Comparison of ENCODE assay signal across 24 cellular contexts in genomic region chr16:84579936-84580335, GRCh38. TPM values are rescaled to one million over a fixed set of nuclear protein-coding genes. Genes with fewer than 3 reads are reported as not detected.
DNase-seq lines count a peak whose midpoint lies in the region; ATAC-seq and TF ChIP-seq lines count a peak whose summit lies in the region.
"Had no signal": no experiment of that assay in that cellular context is flagged by ENCODE, and none has a peak within 500 bp of the region (broad histone marks: within the 10 kb centered on the region; RNA-seq: fewer than 3 reads in every experiment).

No MANE protein-coding gene starts in this region.

- peaks cover 82% of the 10 kb centered on the region for H3K36me3 Mint-ChIP-seq in activated T-cell treated with anti-CD3 and anti-CD28 coated beads, Interleukin-2, amount 50 U/mL, for 24 hours (ENCODE audit: low read depth)
- H3K36me3 Mint-ChIP-seq in activated T-cell treated with anti-CD3 and anti-CD28 coated beads, Interleukin-2, amount 50 U/mL, for 72 hours (ENCODE audit: insufficient read depth in 2 of 2): peaks cover 0 to 10% of the 10 kb centered on the region in 2 donors
- H3K36me3 Mint-ChIP-seq in activated T-helper 17 cell treated with anti-CD3 and anti-CD28 coated beads, Interleukin-2, amount 50 U/mL, for 72 hours (ENCODE audit: low read depth): peaks cover 53% of the 10 kb centered on the region
- H3K36me3 Mint-ChIP-seq in naive B cell: peaks cover 0 to 3% of the 10 kb centered on the region in 2 donors
- peaks cover 0 to 28% (median 0%) of the 10 kb centered on the region in 5 donors for H3K36me3 Mint-ChIP-seq in naive thymus-derived CD4-positive, alpha-beta T cell
- H3K36me3 Mint-ChIP-seq: activated naive CD4-positive, alpha-beta T cell treated with anti-CD3 and anti-CD28 coated beads, Interleukin-2, amount 50 U/mL, for 24 hours had no signal

- H3K36me3 ChIP-seq in OCI-LY7 (ENCODE audit: insufficient read depth, low read length): peaks cover 78% of the 10 kb centered on the region
- H3K36me3 ChIP-seq in naive thymus-derived CD4-positive, alpha-beta T cell (ENCODE audit: control insufficient read depth in 2 of 3, insufficient read depth in 3 of 3, low read length in 3 of 3): peaks cover 0 to 29% (median 6%) of the 10 kb centered on the region in 3 experiments
- peaks cover 3% of the 10 kb centered on the region for H3K36me3 ChIP-seq in smooth muscle cell (ENCODE audit: low read depth)
- H3K36me3 ChIP-seq: BE2C, left ventricle myocardium inferior had no signal

- H3K27me3 ChIP-seq in naive thymus-derived CD4-positive, alpha-beta T cell (ENCODE audit: control insufficient read depth in 2 of 2, insufficient read depth in 2 of 2, low read length in 2 of 2): no peaks in the 10 kb centered on the region
- H3K27me3 ChIP-seq in smooth muscle cell (ENCODE audit: low read depth): no peaks in the 10 kb centered on the region
- H3K27me3 ChIP-seq: BE2C, tibial artery had no signal

- H3K27ac Mint-ChIP-seq in activated T-cell treated with anti-CD3 and anti-CD28 coated beads, Interleukin-2, amount 50 U/mL, for 24 hours: peak overlapping the region; percentile 80
- H3K27ac Mint-ChIP-seq in activated T-cell treated with anti-CD3 and anti-CD28 coated beads, Interleukin-2, amount 50 U/mL, for 72 hours: no peak overlapping the region
- H3K27ac Mint-ChIP-seq in activated T-helper 17 cell treated with anti-CD3 and anti-CD28 coated beads, Interleukin-2, amount 50 U/mL, for 72 hours: peak overlapping the region; percentile 39
- peak overlapping the region in 4 of 6 donors; percentile 6 to 79 (median 44) for H3K27ac Mint-ChIP-seq in naive B cell
- peak overlapping the region in 4 of 9 donors; percentile 3 to 79 (median 44) for H3K27ac Mint-ChIP-seq in naive thymus-derived CD4-positive, alpha-beta T cell
- H3K27ac Mint-ChIP-seq: activated naive CD4-positive, alpha-beta T cell treated with anti-CD3 and anti-CD28 coated beads, Interleukin-2, amount 50 U/mL, for 24 hours had no signal

- peaks cover 61% of the 10 kb centered on the region for H3K4me1 Mint-ChIP-seq in activated T-cell treated with anti-CD3 and anti-CD28 coated beads, Interleukin-2, amount 50 U/mL, for 24 hours (ENCODE audit: low read depth)
- peaks cover 50% of the 10 kb centered on the region for H3K4me1 Mint-ChIP-seq in activated T-cell treated with anti-CD3 and anti-CD28 coated beads, Interleukin-2, amount 50 U/mL, for 72 hours (ENCODE audit: low read depth)
- H3K4me1 Mint-ChIP-seq in activated T-helper 17 cell treated with anti-CD3 and anti-CD28 coated beads, Interleukin-2, amount 50 U/mL, for 72 hours: peaks cover 23% of the 10 kb centered on the region
- peaks cover 28 to 76% (median 51%) of the 10 kb centered on the region in 3 donors for H3K4me1 Mint-ChIP-seq in naive B cell
- peaks cover 40 to 69% (median 44%) of the 10 kb centered on the region in 7 donors for H3K4me1 Mint-ChIP-seq in naive thymus-derived CD4-positive, alpha-beta T cell

- no peak for ATAC-seq in activated T-cell treated with anti-CD3 and anti-CD28 coated beads, Interleukin-2, amount 50 U/mL, for 72 hours (replicated peaks in 1 of 2)
- no peak for ATAC-seq in activated T-helper 17 cell treated with anti-CD3 and anti-CD28 coated beads, Interleukin-2, amount 50 U/mL, for 72 hours (replicated peaks)
- ATAC-seq in naive B cell (ENCODE audit: low read depth in 2 of 2): no peak
- ATAC-seq in naive thymus-derived CD4-positive, alpha-beta T cell: no peak
- ATAC-seq: PC-3; stimulated activated naive CD8-positive, alpha-beta T cell treated with anti-CD3 and anti-CD28 coated beads, Interleukin-15, Interleukin-2, amounts not matched to agents 100 U/mL and 50 U/mL, for 24 hours had no signal

- TF ChIP-seq CTCF in OCI-LY7 (conservative IDR thresholded peaks at IDR 0.05; ENCODE audit: low read length): no peak
- TF ChIP-seq CTCF in smooth muscle cell (IDR thresholded peaks at IDR 0.05; ENCODE audit: borderline replicate concordance, insufficient read depth, poor library complexity, severe bottlenecking): no peak

- POLR2A ChIA-PET in OCI-LY7 (lab: Charles Lee): no interaction called here
- POLR2A ChIA-PET in naive thymus-derived CD4-positive, alpha-beta T cell (lab: Charles Lee): no interaction called here

- intact Hi-C loops in OCI-LY7 (cut with micrococcal nuclease; ENCODE audit: unreplicated experiment): no loop called here
- intact Hi-C loops in naive thymus-derived CD4-positive, alpha-beta T cell (cut with micrococcal nuclease): no loop called here

- H3K9me3 ChIP-seq in OCI-LY7 (ENCODE audit: low read length) (no peaks in the 10 kb centered on the region), smooth muscle cell (replicated peaks; ENCODE audit: low read depth) (no peaks in the 10 kb centered on the region)
- H3K9me3 ChIP-seq in naive thymus-derived CD4-positive, alpha-beta T cell (ENCODE audit: control insufficient read depth in 2 of 3, low read length in 3 of 3): no peaks in the 10 kb centered on the region
- H3K9me3 ChIP-seq: BE2C, left ventricle myocardium inferior, tibial artery had no signal

- H3K27me3 Mint-ChIP-seq in activated T-cell treated with anti-CD3 and anti-CD28 coated beads, Interleukin-2, amount 50 U/mL, for 24 hours: no peaks in the 10 kb centered on the region
- no peaks in the 10 kb centered on the region for H3K27me3 Mint-ChIP-seq in activated T-cell treated with anti-CD3 and anti-CD28 coated beads, Interleukin-2, amount 50 U/mL, for 72 hours (ENCODE audit: low read depth)
- no peaks in the 10 kb centered on the region for H3K27me3 Mint-ChIP-seq in activated T-helper 17 cell treated with anti-CD3 and anti-CD28 coated beads, Interleukin-2, amount 50 U/mL, for 72 hours
- H3K27me3 Mint-ChIP-seq in naive B cell: no peaks in the 10 kb centered on the region
- no peaks in the 10 kb centered on the region for H3K27me3 Mint-ChIP-seq in naive thymus-derived CD4-positive, alpha-beta T cell
- H3K27me3 Mint-ChIP-seq: activated naive CD4-positive, alpha-beta T cell treated with anti-CD3 and anti-CD28 coated beads, Interleukin-2, amount 50 U/mL, for 24 hours had no signal

- no TSS peak for BruUV-seq in OCI-LY7 (replicated peaks; lab: Mats Ljungman, UMichigan)

- H4K20me1 ChIP-seq in OCI-LY7 (ENCODE audit: insufficient read depth, low read length) (peaks cover 8% of the 10 kb centered on the region; the same call in 1 of the 2 replicates), smooth muscle cell (ENCODE audit: low read depth) (peaks cover 82% of the 10 kb centered on the region)

- H3K27ac ChIP-seq in OCI-LY7 (ENCODE audit: low read depth, low read length, poor library complexity, severe bottlenecking) (no peak overlapping the region), smooth muscle cell (ENCODE audit: low read depth) (no peak overlapping the region)
- no peak overlapping the region for H3K27ac ChIP-seq in naive thymus-derived CD4-positive, alpha-beta T cell (ENCODE audit: low read depth, low read length)
- H3K27ac ChIP-seq: KMS-11, left ventricle myocardium inferior, tibial artery had no signal

- CTCF ChIA-PET in OCI-LY7 (lab: Charles Lee; ENCODE audit: unreplicated experiment): interaction anchor here (0.6 kb wide), 1 partner anchor 58 kb away, joined by 3 read pairs; no protein-coding TSS in a partner anchor
- CTCF ChIA-PET in naive thymus-derived CD4-positive, alpha-beta T cell (lab: Charles Lee): no interaction called here

- no peak overlapping the region for H3K4me2 ChIP-seq in OCI-LY7 (ENCODE audit: low read length)
- H3K4me2 ChIP-seq in smooth muscle cell: no peak overlapping the region
- H3K4me2 ChIP-seq: KMS-11 had no signal

- no peak overlapping the region for H3K9ac ChIP-seq in smooth muscle cell (ENCODE audit: low read depth)
- H3K9ac ChIP-seq: KMS-11 had no signal

- no peak overlapping the region for H3K4me3 Mint-ChIP-seq in activated T-cell treated with anti-CD3 and anti-CD28 coated beads, Interleukin-2, amount 50 U/mL, for 24 hours
- no peak overlapping the region for H3K4me3 Mint-ChIP-seq in activated T-cell treated with anti-CD3 and anti-CD28 coated beads, Interleukin-2, amount 50 U/mL, for 72 hours
- H3K4me3 Mint-ChIP-seq in activated T-helper 17 cell treated with anti-CD3 and anti-CD28 coated beads, Interleukin-2, amount 50 U/mL, for 72 hours: no peak overlapping the region
- peak overlapping the region in 1 of 8 donors; percentile 51 for H3K4me3 Mint-ChIP-seq in naive B cell
- no peak overlapping the region for H3K4me3 Mint-ChIP-seq in naive thymus-derived CD4-positive, alpha-beta T cell
- H3K4me3 Mint-ChIP-seq: activated naive CD4-positive, alpha-beta T cell treated with anti-CD3 and anti-CD28 coated beads, Interleukin-2, amount 50 U/mL, for 24 hours had no signal

- no peak overlapping the region for H3K4me3 ChIP-seq in OCI-LY7 (ENCODE audit: low read depth, low read length, poor library complexity, severe bottlenecking)
- H3K4me3 ChIP-seq in naive thymus-derived CD4-positive, alpha-beta T cell (ENCODE audit: low read length): no peak overlapping the region
- H3K4me3 ChIP-seq in smooth muscle cell: no peak overlapping the region
- H3K4me3 ChIP-seq: left ventricle myocardium inferior, tibial artery had no signal

- no peaks in the 10 kb centered on the region for H3K9me3 Mint-ChIP-seq in activated T-cell treated with anti-CD3 and anti-CD28 coated beads, Interleukin-2, amount 50 U/mL, for 24 hours
- no peaks in the 10 kb centered on the region for H3K9me3 Mint-ChIP-seq in activated T-cell treated with anti-CD3 and anti-CD28 coated beads, Interleukin-2, amount 50 U/mL, for 72 hours
- no peaks in the 10 kb centered on the region for H3K9me3 Mint-ChIP-seq in activated T-helper 17 cell treated with anti-CD3 and anti-CD28 coated beads, Interleukin-2, amount 50 U/mL, for 72 hours
- no peaks in the 10 kb centered on the region for H3K9me3 Mint-ChIP-seq in naive B cell
- no peaks in the 10 kb centered on the region for H3K9me3 Mint-ChIP-seq in naive thymus-derived CD4-positive, alpha-beta T cell
- H3K9me3 Mint-ChIP-seq: activated naive CD4-positive, alpha-beta T cell treated with anti-CD3 and anti-CD28 coated beads, Interleukin-2, amount 50 U/mL, for 24 hours had no signal

- DNase-seq in activated T-cell treated with anti-CD3 and anti-CD28 coated beads, Interleukin-2, amount 50 U/mL, for 24 hours: no peak
- DNase-seq in activated T-cell treated with anti-CD3 and anti-CD28 coated beads, Interleukin-2, amount 50 U/mL, for 72 hours: no peak
- DNase-seq in naive B cell: no peak
- no peak for DNase-seq in OCI-LY7 (ENCODE audit: low spot score)
- no peak for DNase-seq in naive thymus-derived CD4-positive, alpha-beta T cell
- DNase-seq in smooth muscle cell (lab: John Stamatoyannopoulos, UW; ENCODE audit: unreplicated experiment): no peak
- no peak for DNase-seq in DMS 273 (lab: John Stamatoyannopoulos, UW; ENCODE audit: unreplicated experiment)
- DNase-seq: activated CD4-positive, CD25-positive, alpha-beta regulatory T cell treated with anti-CD3 and anti-CD28 coated beads, Interleukin-2, amount 50 U/mL, for 72 hours; activated T-cell treated with anti-CD3 and anti-CD28 coated beads, Interleukin-2, amount 50 U/mL, for 48 hours; BE2C; HCEC 1CT; left ventricle myocardium inferior; MV-4-11; NCI-H1930; NCI-H748 treated with DMSO at 0.1 percent for 48 hours; PC-3; retina; SIG-M5; stimulated activated CD4-positive, alpha-beta T cell treated with anti-CD3 and anti-CD28 coated beads, Interleukin-4, amount 100 ng/mL, for 1 hour; stimulated activated naive CD8-positive, alpha-beta T cell treated with anti-CD3 and anti-CD28 coated beads, Interleukin-15, Interleukin-2, amounts not matched to agents 100 U/mL and 50 U/mL, for 24 hours; tibial artery had no signal

- H3K4me1 ChIP-seq in OCI-LY7 (ENCODE audit: insufficient read depth, low read length, poor library complexity, severe bottlenecking) (peaks cover 7% of the 10 kb centered on the region), smooth muscle cell (ENCODE audit: low read depth) (peaks cover 7% of the 10 kb centered on the region)
- H3K4me1 ChIP-seq in naive thymus-derived CD4-positive, alpha-beta T cell (ENCODE audit: control insufficient read depth in 2 of 2, insufficient read depth in 2 of 2, low read length in 2 of 2): peaks cover 0 to 17% of the 10 kb centered on the region in 2 donors
- H3K4me1 ChIP-seq: BE2C, left ventricle myocardium inferior had no signal

- peaks cover 4% of the 10 kb centered on the region for H3F3A ChIP-seq in smooth muscle cell (ENCODE audit: low read depth)

- H3K9me2 ChIP-seq in OCI-LY7 (ENCODE audit: insufficient read depth, low read length): no peaks in the 10 kb centered on the region

- 98% methylated on average over 11 of the region's 11 CpGs for WGBS in smooth muscle cell (ENCODE audit: low lambda C conversion rate)

- no peak overlapping the region for H2AFZ ChIP-seq in OCI-LY7 (ENCODE audit: low read length)
- no peak overlapping the region for H2AFZ ChIP-seq in smooth muscle cell (ENCODE audit: low read depth)

- H3K79me2 ChIP-seq in OCI-LY7 (ENCODE audit: insufficient read depth, low read depth, low read length): peaks cover 38% of the 10 kb centered on the region
- H3K79me2 ChIP-seq in smooth muscle cell (ENCODE audit: low read depth): peaks cover 26% of the 10 kb centered on the region

RNA-seq across cellular contexts. Expression of gene COTL1, which starts 37.9 kb away (rescaled TPM):
- 100 to 1,000 TPM; 353 to 529 TPM for total RNA-seq in activated T-cell treated with anti-CD3 and anti-CD28 coated beads, Interleukin-2, amount 50 U/mL, for 72 hours
- 100 to 1,000 TPM; 250 to 505 TPM for total RNA-seq in activated T-helper 17 cell treated with anti-CD3 and anti-CD28 coated beads, Interleukin-2, amount 50 U/mL, for 72 hours
- polyA plus RNA-seq in naive B cell (ENCODE audit: low read depth in 6 of 6): 100 to 1,000 TPM; 167 to 439 (median 373) TPM
- 119 and 125 TPM in 2 replicates for total RNA-seq in OCI-LY7 (2014; rRNA removed; shearing (Covaris generic))
- total RNA-seq in OCI-LY7 (2022): 214 and 232 TPM in 2 replicates
- total RNA-seq in naive thymus-derived CD4-positive, alpha-beta T cell: 100 to 1,000 TPM in 3 of 5 experiments, 10 to 100 TPM in 2; 84.2 to 704 (median 172) TPM
- polyA plus RNA-seq in naive thymus-derived CD4-positive, alpha-beta T cell: 100 to 1,000 TPM; 268 to 344 TPM
- 66.5 and 81.2 TPM in 2 replicates for total RNA-seq in smooth muscle cell
- polyA plus RNA-seq in smooth muscle cell: 209 and 233 TPM in 2 replicates
